25 cellular contexts compared by ENCODE assay signal in the genomic region with DNA sequence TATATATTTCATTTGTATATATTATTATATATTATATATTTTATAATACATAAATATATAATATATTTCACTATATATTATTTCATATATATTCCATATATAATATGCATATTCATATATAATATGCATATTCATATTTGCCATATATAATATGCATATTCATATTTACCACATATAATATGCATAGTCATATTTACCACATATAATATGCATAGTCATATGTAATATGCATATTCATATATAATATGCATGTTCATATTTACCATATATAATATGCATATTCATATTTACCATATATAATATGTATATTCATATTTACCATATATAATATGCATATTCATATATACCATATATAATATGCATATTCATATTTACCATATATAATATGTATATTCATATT. TPM values are rescaled to one million over a fixed set of nuclear protein-coding genes. Genes with fewer than 3 reads are reported as not detected.
DNase-seq lines count a peak whose midpoint lies in the region; ATAC-seq, FAIRE-seq and TF ChIP-seq lines count a peak whose summit lies in the region.
"Had no signal": no experiment of that assay in that cellular context is flagged by ENCODE, and none has a peak within 500 bp of the region (broad histone marks: within the 10 kb centered on the region; RNA-seq: fewer than 3 reads in every experiment).

No MANE protein-coding gene starts in this region.

- TF ChIP-seq POLR2A in esophagus squamous epithelium (IDR thresholded peaks at IDR 0.05) = no peak

- H3K4me1 ChIP-seq in kidney (ENCODE audit: control insufficient read depth in 1 of 2, insufficient read depth in 1 of 2, low read depth in 1 of 2, low read length in 2 of 2) (peaks cover 0 to 2% of the 10 kb centered on the region in 2 donors), small intestine (ENCODE audit: control insufficient read depth in 2 of 2, insufficient read depth in 1 of 2, low read depth in 1 of 2, low read length in 1 of 2) (peaks cover 0 to 3% of the 10 kb centered on the region in 2 donors), esophagus squamous epithelium (peaks cover 0 to 8% (median 6%) of the 10 kb centered on the region in 3 donors)
- H3K4me1 ChIP-seq: BLaER1 had no signal

- no peak for TF ChIP-seq CTCF in kidney (IDR thresholded peaks at IDR 0.05; ENCODE audit: borderline replicate concordance, extremely low read depth, insufficient read depth)
- no peak for TF ChIP-seq CTCF in esophagus squamous epithelium (IDR thresholded peaks at IDR 0.05)

- DNase-seq in kidney (no peak), small intestine (no peak), esophagus squamous epithelium (lab: John Stamatoyannopoulos, UW) (no peak), SIG-M5 (lab: John Stamatoyannopoulos, UW) (no peak)
- DNase-seq: 8988T; ACHN; BE2C; C1 segment of cervical spinal cord; CD4-positive, alpha-beta memory T cell; CD4-positive, CD25-positive, alpha-beta regulatory T cell; CD8-positive, alpha-beta memory T cell; COR-L47; DMS 273 treated with DMSO at 0.1 percent for 48 hours; DMS153; DMS53; DMS79; DND-41; EL; GDM1 had no signal

- no peak for ATAC-seq in GM21576 (IDR thresholded peaks at IDR 0.05; ENCODE audit: unreplicated experiment)
- ATAC-seq: GM12878 had no signal

- peaks cover 0 to 10% of the 10 kb centered on the region in 2 donors for H3K9me3 ChIP-seq in kidney (ENCODE audit: control insufficient read depth in 1 of 2, low read length in 2 of 2)
- H3K9me3 ChIP-seq in small intestine (ENCODE audit: control insufficient read depth, low read depth) = no peaks in the 10 kb centered on the region
- peaks cover 0 to 11% (median 6%) of the 10 kb centered on the region in 3 donors for H3K9me3 ChIP-seq in esophagus squamous epithelium
- H3K9me3 ChIP-seq: BE2C had no signal

- no peak overlapping the region for H3K9ac ChIP-seq in kidney (ENCODE audit: low read length in 2 of 2)
- H3K9ac ChIP-seq: BLaER1 had no signal

- H3K27me3 ChIP-seq in small intestine (ENCODE audit: control insufficient read depth in 2 of 2, insufficient read depth in 2 of 2, low read length in 2 of 2) (no peaks in the 10 kb centered on the region), esophagus squamous epithelium (peaks cover 0 to 36% (median 0%) of the 10 kb centered on the region in 4 donors)
- H3K27me3 ChIP-seq: BE2C, BLaER1 had no signal

- no peaks in the 10 kb centered on the region for H3K36me3 ChIP-seq in kidney (ENCODE audit: control insufficient read depth in 1 of 2, insufficient read depth in 2 of 2, low read length in 2 of 2)
- no peaks in the 10 kb centered on the region for H3K36me3 ChIP-seq in small intestine (ENCODE audit: control insufficient read depth in 2 of 2, insufficient read depth in 2 of 2, low read length in 2 of 2)
- no peaks in the 10 kb centered on the region for H3K36me3 ChIP-seq in esophagus squamous epithelium
- H3K36me3 ChIP-seq: BE2C, BLaER1 had no signal

- H3K27ac ChIP-seq in kidney (ENCODE audit: low read depth in 2 of 2, low read length in 2 of 2) = no peak overlapping the region
- no peak overlapping the region for H3K27ac ChIP-seq in small intestine (ENCODE audit: low read depth in 1 of 2, low read length in 1 of 2)
- no peak overlapping the region for H3K27ac ChIP-seq in esophagus squamous epithelium
- H3K27ac ChIP-seq: BLaER1 had no signal

- intact Hi-C loops in kidney (cut with DNase I) = no loop called here
- intact Hi-C loops in esophagus squamous epithelium (cut with DNase I) = no loop called here

- peak; percentile 78 for FAIRE-seq in endometrium (lab: Jason Lieb, UNC)
- FAIRE-seq in kidney (lab: Jason Lieb, UNC) = peak; percentile 97
- FAIRE-seq in small intestine (lab: Jason Lieb, UNC) = peak; percentile 44
- FAIRE-seq: GM12878, GM12892, GM18507 had no signal

- H3K4me3 ChIP-seq in kidney (ENCODE audit: low read length in 2 of 2) (no peak overlapping the region), small intestine (ENCODE audit: low read depth in 1 of 2, low read length in 2 of 2) (no peak overlapping the region), esophagus squamous epithelium (no peak overlapping the region)
- H3K4me3 ChIP-seq: BLaER1, GM12878 had no signal

RNA-seq across cellular contexts. Expression of gene GATA2, which starts 51.2 kb away (rescaled TPM):
- total RNA-seq in kidney (31.4 TPM), esophagus squamous epithelium (10 to 100 TPM in 1 of 4 donors, 1 to 10 TPM in 3; 1.6 to 12.8 (median 1.9) TPM)
- polyA plus RNA-seq in kidney (ENCODE audit: insufficient read depth, low read depth, low replicate concordance) (22.9 TPM), small intestine (10 to 100 TPM in 1 of 3 donors, 1 to 10 TPM in 1, under 1 TPM in 1; 0.67 to 15.2 (median 1.1) TPM)
- total RNA-seq: CD4-positive, alpha-beta memory T cell; CD8-positive, alpha-beta memory T cell had no signal
- polyA plus RNA-seq: CD4-positive, alpha-beta memory T cell; CD4-positive, CD25-positive, alpha-beta regulatory T cell; CD8-positive, alpha-beta memory T cell; GM12878 had no signal
